ENCODE assay signal across 9 cellular contexts in the genomic region with DNA sequence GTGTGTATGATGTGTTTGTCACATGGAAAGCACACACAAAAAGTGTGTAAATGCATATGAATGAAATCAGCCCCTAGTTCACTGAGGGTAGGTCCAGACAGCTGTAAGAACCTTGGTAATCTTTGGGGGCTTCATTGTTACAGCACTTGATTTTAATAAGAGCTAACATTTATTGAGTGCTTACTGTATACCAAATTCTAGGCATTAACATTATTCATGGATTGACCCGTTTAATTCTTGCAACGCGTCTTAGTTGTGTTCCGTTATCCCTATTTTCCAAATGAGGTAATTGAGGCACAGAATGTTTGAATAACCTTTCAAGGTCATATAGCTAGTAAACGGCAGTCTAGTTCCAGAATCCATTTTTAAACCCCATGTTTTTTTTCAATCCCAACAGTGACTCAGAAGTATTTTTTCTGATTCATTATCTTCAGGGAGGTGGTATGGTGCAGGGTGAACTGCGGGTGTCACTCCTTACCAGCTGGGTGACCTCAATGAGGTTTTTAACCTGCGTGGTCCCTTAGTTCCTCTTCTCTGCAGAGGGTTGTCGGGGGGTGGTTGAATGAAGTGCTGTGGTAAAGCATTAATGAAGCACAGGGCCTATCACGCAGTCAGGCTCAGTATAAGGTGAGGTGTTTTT. TPM values are rescaled to one million over a fixed set of nuclear protein-coding genes. Genes with fewer than 3 reads are reported as not detected.
DNase-seq lines count a peak whose midpoint lies in the region; ATAC-seq, FAIRE-seq and TF ChIP-seq lines count a peak whose summit lies in the region.
"Had no signal": no experiment of that assay in that cellular context is flagged by ENCODE, and none has a peak within 500 bp of the region (broad histone marks: within the 10 kb centered on the region; RNA-seq: fewer than 3 reads in every experiment).

No MANE protein-coding gene starts in this region.

- H3K79me2 ChIP-seq in endothelial cell of umbilical vein (ENCODE audit: control insufficient read depth, insufficient read depth, low read length) (peaks cover 78% of the 10 kb centered on the region), neural progenitor cell (ENCODE audit: low read depth) (peaks cover 95% of the 10 kb centered on the region)

- H3K27ac ChIP-seq in BLaER1 treated with 17β-estradiol and CSF1 and Interleukin-3, amounts not matched to agents 10 nM and 100 nM, result peak overlapping the region in 4 of 11 experiments; percentile 18 to 56 (median 40); a peak in 7 of 22 replicates
- H3K27ac ChIP-seq in endothelial cell of umbilical vein (ENCODE audit: insufficient read depth, low read depth, low read length) (no peak overlapping the region), right atrium auricular region (no peak overlapping the region), neural progenitor cell (no peak overlapping the region)

- H3K27ac Mint-ChIP-seq in neural progenitor cell, result no peak overlapping the region

- H3K9me3 ChIP-seq in BLaER1 treated with 17β-estradiol and CSF1 and Interleukin-3, amounts not matched to agents 10 nM and 100 nM (replicated peaks in 1 of 11), result peaks cover 0 to 6% (median 0%) of the 10 kb centered on the region in 11 experiments; a peak in 3 of 22 replicates
- H3K9me3 ChIP-seq in endothelial cell of umbilical vein (replicated peaks; ENCODE audit: control insufficient read depth, insufficient read depth, low read length) (no peaks in the 10 kb centered on the region), right atrium auricular region (no peaks in the 10 kb centered on the region), neural progenitor cell (ENCODE audit: low read depth) (no peaks in the 10 kb centered on the region)

- TF ChIP-seq CTCF in endothelial cell of umbilical vein (IDR thresholded peaks at IDR 0.05; ENCODE audit: extremely low read depth in 1 of 2, insufficient read depth in 1 of 2, low read depth in 1 of 2, low read length in 2 of 2) (no peak), right atrium auricular region (IDR thresholded peaks at IDR 0.05) (no peak), neural progenitor cell (IDR thresholded peaks at IDR 0.05) (no peak)

- H4K20me1 ChIP-seq in BLaER1 treated with 17β-estradiol and CSF1 and Interleukin-3, amounts not matched to agents 10 nM and 100 nM, result peaks cover 0 to 100% (median 28%) of the 10 kb centered on the region in 11 experiments; a peak in 13 of 22 replicates
- H4K20me1 ChIP-seq in endothelial cell of umbilical vein (replicated peaks; ENCODE audit: control insufficient read depth, extremely low read depth, insufficient read depth, low read length) (no peaks in the 10 kb centered on the region), neural progenitor cell (ENCODE audit: low read depth) (peaks cover 19% of the 10 kb centered on the region)

- no peak overlapping the region for H3K4me3 Mint-ChIP-seq in neural progenitor cell
- H3K4me3 Mint-ChIP-seq: dendritic cell treated with granulocyte-macrophage colony-stimulating factor and Interleukin-4, amounts not matched to agents 40 ng/mL and 50 ng/mL, for 4 days had no signal

- H3K9me1 ChIP-seq in endothelial cell of umbilical vein (replicated peaks; ENCODE audit: control insufficient read depth, extremely low read depth, insufficient read depth, low read length), result no peaks in the 10 kb centered on the region

- H2AFZ ChIP-seq in endothelial cell of umbilical vein (ENCODE audit: low read depth, low read length), result no peak overlapping the region
- H2AFZ ChIP-seq in neural progenitor cell (replicated peaks), result no peak overlapping the region

- H3K36me3 ChIP-seq in BLaER1 treated with 17β-estradiol and CSF1 and Interleukin-3, amounts not matched to agents 10 nM and 100 nM, result peaks cover 14 to 43% (median 21%) of the 10 kb centered on the region in 11 experiments; a peak in 16 of 22 replicates
- H3K36me3 ChIP-seq in endothelial cell of umbilical vein (ENCODE audit: control insufficient read depth in 2 of 2, extremely low read depth in 1 of 2, insufficient read depth in 2 of 2, low read length in 2 of 2), result no peaks in the 10 kb centered on the region
- H3K36me3 ChIP-seq in right atrium auricular region, result no peaks in the 10 kb centered on the region
- no peaks in the 10 kb centered on the region for H3K36me3 ChIP-seq in neural progenitor cell

- H3K4me3 ChIP-seq in BLaER1 treated with 17β-estradiol and CSF1 and Interleukin-3, amounts not matched to agents 10 nM and 100 nM, result no peak overlapping the region
- H3K4me3 ChIP-seq in endothelial cell of umbilical vein (replicated peaks in 1 of 3; ENCODE audit: insufficient read depth in 1 of 3, low read depth in 1 of 3, low read length in 3 of 3) (no peak overlapping the region), right atrium auricular region (no peak overlapping the region), neural progenitor cell (no peak overlapping the region)

- no peak overlapping the region for H3K9ac ChIP-seq in BLaER1 treated with 17β-estradiol and CSF1 and Interleukin-3, amounts not matched to agents 10 nM and 100 nM
- H3K9ac ChIP-seq in endothelial cell of umbilical vein (replicated peaks; ENCODE audit: extremely low read depth, insufficient read depth, low read length) (no peak overlapping the region), neural progenitor cell (no peak overlapping the region)

- POLR2A ChIA-PET in endothelial cell of umbilical vein (lab: Charles Lee), result no interaction called here

- H3K4me1 ChIP-seq in BLaER1 treated with 17β-estradiol and CSF1 and Interleukin-3, amounts not matched to agents 10 nM and 100 nM, result peaks cover 39 to 95% (median 48%) of the 10 kb centered on the region in 10 experiments
- H3K4me1 ChIP-seq in endothelial cell of umbilical vein (ENCODE audit: control insufficient read depth, extremely low read depth, insufficient read depth, low read length) (peaks cover 16% of the 10 kb centered on the region), right atrium auricular region (peaks cover 0 to 13% of the 10 kb centered on the region in 2 donors), neural progenitor cell (peaks cover 6% of the 10 kb centered on the region)

- H3K4me1 Mint-ChIP-seq in neural progenitor cell, result peaks cover 4% of the 10 kb centered on the region

- dilution Hi-C loops in endothelial cell of umbilical vein (cut with MboI; ENCODE audit: extremely low pct_ligation_motif_present, low sequenced_read_pairs), result no loop called here

- peaks cover 2% of the 10 kb centered on the region for H3K27me3 Mint-ChIP-seq in neural progenitor cell (ENCODE audit: insufficient read depth, low read depth)
- H3K27me3 Mint-ChIP-seq: dendritic cell treated with granulocyte-macrophage colony-stimulating factor and Interleukin-4, amounts not matched to agents 40 ng/mL and 50 ng/mL, for 4 days had no signal

- no peaks in the 10 kb centered on the region for H3K27me3 ChIP-seq in BLaER1 treated with 17β-estradiol and CSF1 and Interleukin-3, amounts not matched to agents 10 nM and 100 nM
- H3K27me3 ChIP-seq in endothelial cell of umbilical vein (ENCODE audit: control insufficient read depth in 2 of 2, insufficient read depth in 2 of 2, low read length in 2 of 2) (no peaks in the 10 kb centered on the region), right atrium auricular region (no peaks in the 10 kb centered on the region), neural progenitor cell (no peaks in the 10 kb centered on the region)

- no peak for FAIRE-seq in endothelial cell of umbilical vein (lab: Jason Lieb, UNC)

- ATAC-seq in HG03354 (IDR thresholded peaks at IDR 0.05; ENCODE audit: poor library complexity, severe bottlenecking, unreplicated experiment) (peak; percentile 68), HG03565 (IDR thresholded peaks at IDR 0.05; ENCODE audit: unreplicated experiment) (no peak)

- no peaks in the 10 kb centered on the region for H3F3A ChIP-seq in neural progenitor cell (ENCODE audit: low read depth)

- no peak for TF ChIP-seq POLR2A in endothelial cell of umbilical vein (IDR thresholded peaks at IDR 0.05; ENCODE audit: low read depth, low read length)

- intact Hi-C loops in endothelial cell of umbilical vein (cut with micrococcal nuclease), result no loop called here

- H3K9me3 Mint-ChIP-seq in neural progenitor cell, result peaks cover 6% of the 10 kb centered on the region
- H3K9me3 Mint-ChIP-seq: dendritic cell treated with granulocyte-macrophage colony-stimulating factor and Interleukin-4, amounts not matched to agents 40 ng/mL and 50 ng/mL, for 4 days had no signal

- BruUV-seq in endothelial cell of umbilical vein (replicated peaks; lab: Mats Ljungman, UMichigan), result no TSS peak

- CTCF ChIA-PET in endothelial cell of umbilical vein (lab: Charles Lee), result interaction anchor here (1.2 to 2.4 kb wide), 5 partner anchors 8 to 53 kb away, joined by 4 to 13 read pairs (median 6); no protein-coding TSS in a partner anchor

- H3K36me3 Mint-ChIP-seq in neural progenitor cell, result peaks cover 28% of the 10 kb centered on the region

- peak; percentile 23 for DNase-seq in activated CD4-positive, alpha-beta T cell treated with anti-CD3 and anti-CD28 coated beads for 1 hour
- DNase-seq in endothelial cell of umbilical vein (ENCODE audit: low read depth, low spot score) (no peak), DMS79 (lab: John Stamatoyannopoulos, UW) (no peak), right atrium auricular region (ENCODE audit: low spot score) (no peak), neural progenitor cell (ENCODE audit: low spot score) (no peak)

- peak overlapping the region; percentile 16 to 76 (median 42); a peak in 19 of 22 replicates for H3K4me2 ChIP-seq in BLaER1 treated with 17β-estradiol and CSF1 and Interleukin-3, amounts not matched to agents 10 nM and 100 nM
- no peak overlapping the region for H3K4me2 ChIP-seq in endothelial cell of umbilical vein (ENCODE audit: insufficient read depth, low read length)
- H3K4me2 ChIP-seq in neural progenitor cell, result no peak overlapping the region

RNA-seq across cellular contexts. Expression of gene RAB8B, which starts 14.2 kb away (rescaled TPM):
- total RNA-seq in endothelial cell of umbilical vein (50.3 and 52.5 TPM in 2 replicates), right atrium auricular region (10 to 100 TPM; 10.2 to 19.3 TPM), neural progenitor cell (ENCODE audit: low replicate concordance) (61.3 and 107 TPM in 2 replicates)
- 7.5 and 10.4 TPM in 2 replicates for polyA plus RNA-seq in endothelial cell of umbilical vein
- polyA plus RNA-seq in endothelial cell of umbilical vein (2011; cell fraction: cytosol; rRNA removed), result 16.2 and 17.8 TPM in 2 replicates
- polyA plus RNA-seq in endothelial cell of umbilical vein (2011; cell fraction: nucleus; rRNA removed), result 16.0 and 23.7 TPM in 2 replicates
- 38.0 and 52.8 TPM in 2 replicates for polyA plus RNA-seq in endothelial cell of umbilical vein (2012)
- 31.1 and 38.5 TPM in 2 replicates for polyA minus RNA-seq in endothelial cell of umbilical vein
- 30.1 TPM for polyA minus RNA-seq in endothelial cell of umbilical vein (2011; cell fraction: cytosol; rRNA and poly(A)+ RNA removed)
- 11.3 and 19.3 TPM in 2 replicates for polyA minus RNA-seq in endothelial cell of umbilical vein (2011; cell fraction: nucleus; rRNA and poly(A)+ RNA removed)

RNA-seq across cellular contexts. Expression of gene RPS27L, which starts 46.3 kb away (rescaled TPM):
- total RNA-seq in endothelial cell of umbilical vein, result 338 and 345 TPM in 2 replicates
- polyA plus RNA-seq in endothelial cell of umbilical vein, result 163 and 170 TPM in 2 replicates
- polyA plus RNA-seq in endothelial cell of umbilical vein (2011; cell fraction: cytosol; rRNA removed), result 317 and 375 TPM in 2 replicates
- polyA plus RNA-seq in endothelial cell of umbilical vein (2011; cell fraction: nucleus; rRNA removed), result 139 and 168 TPM in 2 replicates
- polyA plus RNA-seq in endothelial cell of umbilical vein (2012), result 568 and 822 TPM in 2 replicates
- 43.9 and 45.6 TPM in 2 replicates for polyA minus RNA-seq in endothelial cell of umbilical vein
- polyA minus RNA-seq in endothelial cell of umbilical vein (2011; cell fraction: cytosol; rRNA and poly(A)+ RNA removed), result 27.0 TPM
- polyA minus RNA-seq in endothelial cell of umbilical vein (2011; cell fraction: nucleus; rRNA and poly(A)+ RNA removed), result 50.2 and 65.0 TPM in 2 replicates
- total RNA-seq in right atrium auricular region, result 10 to 100 TPM; 74.7 to 76.4 TPM
- 57.8 and 111 TPM in 2 replicates for total RNA-seq in neural progenitor cell (ENCODE audit: low replicate concordance)

Comparison
In these comparisons a context has a peak if more than half of its experiments do, and no peak if none do; other contexts are left out.
1. H3K4me2 ChIP-seq: peak in BLaER1 treated with 17β-estradiol and CSF1 and Interleukin-3, amounts not matched to agents 10 nM and 100 nM (11 of 11); none in endothelial cell of umbilical vein (single experiment) and neural progenitor cell (single experiment).